21 cellular contexts compared by ENCODE assay signal in genomic region chr11:7457211-7457610, GRCh38. TPM values are rescaled to one million over a fixed set of nuclear protein-coding genes. Genes with fewer than 3 reads are reported as not detected.
DNase-seq lines count a peak whose midpoint lies in the region; FAIRE-seq and TF ChIP-seq lines count a peak whose summit lies in the region.
"Had no signal": no experiment of that assay in that cellular context is flagged by ENCODE, and none has a peak within 500 bp of the region (broad histone marks: within the 10 kb centered on the region; RNA-seq: fewer than 3 reads in every experiment).

No MANE protein-coding gene starts in this region.

- no peak for TF ChIP-seq CTCF in AG09309 (IDR thresholded peaks at IDR 0.05; ENCODE audit: control insufficient read depth, insufficient read depth, low read depth, low read length, missing control alignments)
- TF ChIP-seq CTCF in keratinocyte (optimal IDR thresholded peaks at IDR 0.05 in 1 of 3, IDR thresholded peaks at IDR 0.05 in 1 of 3, conservative IDR thresholded peaks at IDR 0.05 in 1 of 3; ENCODE audit: extremely low read depth in 1 of 3, insufficient read depth in 2 of 3, low read length in 3 of 3) = no peak

- H3K4me3 Mint-ChIP-seq in activated CD4-positive, alpha-beta memory T cell treated with anti-CD3 and anti-CD28 coated beads, Interleukin-2, amount 10 ng/mL, durations not matched to agents 7 days and 5 days = no peak overlapping the region
- H3K4me3 Mint-ChIP-seq: activated B cell treated with CpG ODN at 0.5 μM for 24 hours; stimulated activated memory B cell treated with anti-CD40 and anti-IgM and Interleukin-4, amounts not matched to agents 10 μg/mL and 1 μg/mL and 100 μg/mL, for 72 hours had no signal

- H3K9me3 ChIP-seq in adipocyte (ENCODE audit: control insufficient read depth, low read length) (no peaks in the 10 kb centered on the region), keratinocyte (ENCODE audit: control insufficient read depth, low read depth, low read length) (no peaks in the 10 kb centered on the region)
- H3K9me3 ChIP-seq: pancreas, Peyer's patch, upper lobe of left lung had no signal

- H3K9me3 Mint-ChIP-seq in activated CD4-positive, alpha-beta memory T cell treated with anti-CD3 and anti-CD28 coated beads, Interleukin-2, amount 10 ng/mL, durations not matched to agents 7 days and 5 days = no peaks in the 10 kb centered on the region
- H3K9me3 Mint-ChIP-seq: activated B cell treated with CpG ODN at 0.5 μM for 24 hours; stimulated activated memory B cell treated with anti-CD40 and anti-IgM and Interleukin-4, amounts not matched to agents 10 μg/mL and 1 μg/mL and 100 μg/mL, for 72 hours had no signal

- POLR2A ChIA-PET in activated CD4-positive, alpha-beta memory T cell treated with anti-CD3 and anti-CD28 coated beads, Interleukin-2, amount 10 ng/mL, durations not matched to agents 7 days and 5 days (lab: Charles Lee) = no interaction called here

- peaks cover 3% of the 10 kb centered on the region for H3K27me3 Mint-ChIP-seq in activated CD4-positive, alpha-beta memory T cell treated with anti-CD3 and anti-CD28 coated beads, Interleukin-2, amount 10 ng/mL, durations not matched to agents 7 days and 5 days
- H3K27me3 Mint-ChIP-seq: activated B cell treated with CpG ODN at 0.5 μM for 24 hours; stimulated activated memory B cell treated with anti-CD40 and anti-IgM and Interleukin-4, amounts not matched to agents 10 μg/mL and 1 μg/mL and 100 μg/mL, for 72 hours had no signal

- no peak overlapping the region for H3K4me2 ChIP-seq in keratinocyte (ENCODE audit: control insufficient read depth, extremely low read depth, insufficient read depth, low read depth, low read length)
- H3K4me2 ChIP-seq: hepatocyte had no signal

- H3K27ac Mint-ChIP-seq in activated CD4-positive, alpha-beta memory T cell treated with anti-CD3 and anti-CD28 coated beads, Interleukin-2, amount 10 ng/mL, durations not matched to agents 7 days and 5 days = no peak overlapping the region
- H3K27ac Mint-ChIP-seq: activated B cell treated with CpG ODN at 0.5 μM for 24 hours; stimulated activated memory B cell treated with anti-CD40 and anti-IgM and Interleukin-4, amounts not matched to agents 10 μg/mL and 1 μg/mL and 100 μg/mL, for 72 hours had no signal

- no peaks in the 10 kb centered on the region for H4K20me1 ChIP-seq in keratinocyte (ENCODE audit: control insufficient read depth, extremely low read depth, insufficient read depth, low read length)

- dilution Hi-C loops in keratinocyte (cut with MboI; ENCODE audit: extremely low pct_ligation_motif_present, low sequenced_read_pairs) = no loop called here

- H3K79me2 ChIP-seq in keratinocyte (ENCODE audit: control insufficient read depth, insufficient read depth, low read length) = no peaks in the 10 kb centered on the region
- H3K79me2 ChIP-seq: hepatocyte had no signal

- H3K27ac ChIP-seq in keratinocyte (ENCODE audit: control insufficient read depth, insufficient read depth, low read length) = no peak overlapping the region
- H3K27ac ChIP-seq: hepatocyte, pancreas, Peyer's patch, skin epidermis, upper lobe of left lung had no signal

- H3K4me1 ChIP-seq in adipocyte (ENCODE audit: control insufficient read depth, insufficient read depth, low read length) (no peaks in the 10 kb centered on the region), keratinocyte (ENCODE audit: control insufficient read depth, extremely low read depth, insufficient read depth, low read length) (no peaks in the 10 kb centered on the region)
- H3K4me1 ChIP-seq: pancreas, Peyer's patch had no signal

- no peak overlapping the region for H3K4me3 ChIP-seq in AG09309 (ENCODE audit: control insufficient read depth, low read depth, low read length)
- H3K4me3 ChIP-seq in adipocyte (ENCODE audit: low read length) = no peak overlapping the region
- no peak overlapping the region for H3K4me3 ChIP-seq in keratinocyte (ENCODE audit: control insufficient read depth in 2 of 3, extremely low read depth in 1 of 3, insufficient read depth in 2 of 3, low read depth in 1 of 3, low read length in 3 of 3)
- H3K4me3 ChIP-seq: hepatocyte, pancreas, Peyer's patch, skin epidermis, upper lobe of left lung had no signal

- no peaks in the 10 kb centered on the region for H3K36me3 Mint-ChIP-seq in activated CD4-positive, alpha-beta memory T cell treated with anti-CD3 and anti-CD28 coated beads, Interleukin-2, amount 10 ng/mL, durations not matched to agents 7 days and 5 days (ENCODE audit: low read depth)

- DNase-seq in AG09309 (ENCODE audit: low read depth) = peak; percentile 76
- no peak for DNase-seq in H54 (ENCODE audit: insufficient read length, low spot score)
- DNase-seq in adipocyte (ENCODE audit: low read depth) = peak; percentile 17
- peak; percentile 61 for DNase-seq in keratinocyte (ENCODE audit: low read depth, low spot score)
- DNase-seq in NCI-H1417 treated with DMSO at 0.1 percent for 48 hours (lab: John Stamatoyannopoulos, UW) = no peak
- DNase-seq in stimulated activated CD4-positive, alpha-beta T cell treated with anti-CD3 and anti-CD28 coated beads, Interleukin-2, amount 100 ng/mL, for 48 hours = no peak
- no peak for DNase-seq in activated CD4-positive, alpha-beta memory T cell treated with anti-CD3 and anti-CD28 coated beads, Interleukin-2, amount 10 ng/mL, durations not matched to agents 7 days and 5 days
- DNase-seq in RCC 7860 (ENCODE audit: low spot score) = no peak
- DNase-seq: activated B cell treated with CpG ODN at 0.5 μM for 24 hours; activated effector memory CD4-positive, alpha-beta T cell treated with Interleukin-2 at 50 U/mL for 16 hours; KBM-7; left cardiac atrium; NCI-H1436 treated with DMSO at 0.1 percent for 48 hours; NCI-H526; pancreas; Peyer's patch; T-helper 1 cell; upper lobe of left lung had no signal

- H3K36me3 ChIP-seq in adipocyte (ENCODE audit: control insufficient read depth, insufficient read depth, low read length, severe bottlenecking) (no peaks in the 10 kb centered on the region), keratinocyte (ENCODE audit: control insufficient read depth in 2 of 2, extremely low read depth in 1 of 2, insufficient read depth in 2 of 2, low read length in 2 of 2) (no peaks in the 10 kb centered on the region)
- H3K36me3 ChIP-seq: pancreas, Peyer's patch, upper lobe of left lung had no signal

- no peaks in the 10 kb centered on the region for H3K4me1 Mint-ChIP-seq in activated CD4-positive, alpha-beta memory T cell treated with anti-CD3 and anti-CD28 coated beads, Interleukin-2, amount 10 ng/mL, durations not matched to agents 7 days and 5 days
- H3K4me1 Mint-ChIP-seq: activated B cell treated with CpG ODN at 0.5 μM for 24 hours; stimulated activated memory B cell treated with anti-CD40 and anti-IgM and Interleukin-4, amounts not matched to agents 10 μg/mL and 1 μg/mL and 100 μg/mL, for 72 hours had no signal

- H3K9ac ChIP-seq in adipocyte (ENCODE audit: low read length) (no peak overlapping the region), keratinocyte (ENCODE audit: control insufficient read depth, extremely low read depth, insufficient read depth, low read length) (no peak overlapping the region)

- CTCF ChIA-PET in activated CD4-positive, alpha-beta memory T cell treated with anti-CD3 and anti-CD28 coated beads, Interleukin-2, amount 10 ng/mL, durations not matched to agents 7 days and 5 days (lab: Charles Lee) = no interaction called here

- H3K27me3 ChIP-seq in adipocyte (replicated peaks; ENCODE audit: control insufficient read depth, insufficient read depth, low read length) (no peaks in the 10 kb centered on the region), keratinocyte (ENCODE audit: control insufficient read depth, extremely low read depth, insufficient read depth, low read length) (no peaks in the 10 kb centered on the region)
- H3K27me3 ChIP-seq: hepatocyte, pancreas, Peyer's patch, upper lobe of left lung had no signal

- TF ChIP-seq POLR2A in H54 (IDR thresholded peaks at IDR 0.05; ENCODE audit: low read depth, low read length) = no peak

- H2AFZ ChIP-seq in keratinocyte (ENCODE audit: control insufficient read depth, low read length) = no peak overlapping the region
- H2AFZ ChIP-seq: hepatocyte had no signal

- FAIRE-seq in H54 (lab: Jason Lieb, UNC) = peak; percentile 33
- no peak for FAIRE-seq in keratinocyte (lab: Jason Lieb, UNC)
- no peak for FAIRE-seq in RCC 7860 (lab: Jason Lieb, UNC)
- FAIRE-seq: pancreas had no signal

- no peaks in the 10 kb centered on the region for H3K9me1 ChIP-seq in keratinocyte (ENCODE audit: control insufficient read depth, extremely low read depth, insufficient read depth, low read length)

RNA-seq across cellular contexts. Expression of gene OLFML1, which starts 28.1 kb away (rescaled TPM):
- not detected in 3 replicates for polyA plus RNA-seq in keratinocyte
- polyA plus RNA-seq in keratinocyte (2011; ENCODE audit: low read depth) = not detected
- polyA plus RNA-seq in keratinocyte (2011; cell fraction: cytosol; rRNA removed) = not detected in 2 replicates
- polyA plus RNA-seq in keratinocyte (2011; cell fraction: nucleus; rRNA removed) = not detected in 2 replicates
- not detected in 2 replicates for polyA plus RNA-seq in keratinocyte (2012; ENCODE audit: low replicate concordance)
- not detected in 3 replicates for polyA minus RNA-seq in keratinocyte
- not detected for polyA minus RNA-seq in keratinocyte (2011; cell fraction: cytosol; rRNA and poly(A)+ RNA removed)
- not detected in 2 replicates for polyA minus RNA-seq in keratinocyte (2011; cell fraction: nucleus; rRNA and poly(A)+ RNA removed)
- not detected for total RNA-seq in activated CD4-positive, alpha-beta memory T cell treated with anti-CD3 and anti-CD28 coated beads, Interleukin-2, amount 10 ng/mL, durations not matched to agents 7 days and 5 days
- total RNA-seq: activated B cell treated with CpG ODN at 0.5 μM for 24 hours had no signal

RNA-seq across cellular contexts. Expression of gene PPFIBP2, which starts 56.6 kb away (rescaled TPM):
- polyA plus RNA-seq in keratinocyte = 6.8 to 11.0 TPM (median 11.0 TPM) in 3 replicates
- polyA plus RNA-seq in keratinocyte (2011; ENCODE audit: low read depth) = 40.5 TPM
- 6.4 and 13.4 TPM in 2 replicates for polyA plus RNA-seq in keratinocyte (2011; cell fraction: cytosol; rRNA removed)
- polyA plus RNA-seq in keratinocyte (2011; cell fraction: nucleus; rRNA removed) = 22.2 and 30.8 TPM in 2 replicates
- 5.7 and 31.4 TPM in 2 replicates for polyA plus RNA-seq in keratinocyte (2012; ENCODE audit: low replicate concordance)
- polyA minus RNA-seq in keratinocyte = 16.8 to 42.4 TPM (median 18.8 TPM) in 3 replicates
- polyA minus RNA-seq in keratinocyte (2011; cell fraction: cytosol; rRNA and poly(A)+ RNA removed) = 10.7 TPM
- polyA minus RNA-seq in keratinocyte (2011; cell fraction: nucleus; rRNA and poly(A)+ RNA removed) = 18.6 and 20.6 TPM in 2 replicates
- total RNA-seq in activated CD4-positive, alpha-beta memory T cell treated with anti-CD3 and anti-CD28 coated beads, Interleukin-2, amount 10 ng/mL, durations not matched to agents 7 days and 5 days = 10 to 100 TPM; 21.9 to 24.7 TPM

Comparison
In these comparisons a context has a peak if more than half of its experiments do, and no peak if none do; other contexts are left out.
1. DNase-seq: peak in AG09309 (single experiment), adipocyte (single experiment) and keratinocyte (single experiment); none in H54 (single experiment), NCI-H1417 treated with DMSO at 0.1 percent for 48 hours (single experiment), stimulated activated CD4-positive, alpha-beta T cell treated with anti-CD3 and anti-CD28 coated beads, Interleukin-2, amount 100 ng/mL, for 48 hours (0 of 2), activated CD4-positive, alpha-beta memory T cell treated with anti-CD3 and anti-CD28 coated beads, Interleukin-2, amount 10 ng/mL, durations not matched to agents 7 days and 5 days (single experiment) and RCC 7860 (single experiment).